ENCODE assay signal across 16 cellular contexts in genomic region chr11:22795914-22796313, GRCh38. TPM values are rescaled to one million over a fixed set of nuclear protein-coding genes. Genes with fewer than 3 reads are reported as not detected.
A peak's percentile ranks its signal among the peaks of the same experiment; 100 is the strongest.
DNase-seq lines count a peak whose midpoint lies in the region; ATAC-seq, FAIRE-seq and TF ChIP-seq lines count a peak whose summit lies in the region.
"Had no signal": no experiment of that assay in that cellular context is flagged by ENCODE, and none has a peak within 500 bp of the region (broad histone marks: within the 10 kb centered on the region; RNA-seq: fewer than 3 reads in every experiment).

No MANE protein-coding gene starts in this region.

- no peak for ATAC-seq in SK-N-SH treated with all-trans-retinoic acid at 6 μM for 48 hours
- ATAC-seq in PC-3: peak; percentile 14; the same call in 1 of the 2 replicates
- ATAC-seq in K562: peak; percentile 78
- ATAC-seq in HG03565 (IDR thresholded peaks at IDR 0.05; ENCODE audit: unreplicated experiment): no peak

- H3K36me3 Mint-ChIP-seq in activated CD4-positive, alpha-beta T cell treated with anti-CD3 and anti-CD28 coated beads, Interleukin-2, amount 10 ng/mL, durations not matched to agents 7 days and 5 days (ENCODE audit: low read depth): no peaks in the 10 kb centered on the region
- H3K36me3 Mint-ChIP-seq: IgD-negative memory B cell had no signal

- intact Hi-C loops in PC-3 (cut with micrococcal nuclease) (no loop called here), K562 (cut with micrococcal nuclease) (no loop called here)

- no peaks in the 10 kb centered on the region for H3K9me2 ChIP-seq in SK-N-SH
- no peaks in the 10 kb centered on the region for H3K9me2 ChIP-seq in PC-3 (replicated peaks; ENCODE audit: low read length)

- DNase-seq in SK-N-SH (no peak), PC-3 (peak; percentile 35), K562 (ENCODE audit: extremely low read depth in 1 of 4, low spot score in 3 of 4) (peak; percentile 39 to 75 (median 57)), hippocampal formation (lab: John Stamatoyannopoulos, UW) (no peak), C1 segment of cervical spinal cord (lab: John Stamatoyannopoulos, UW) (no peak)
- DNase-seq in activated CD4-positive, alpha-beta T cell treated with anti-CD3 and anti-CD28 coated beads, Interleukin-2, amount 10 ng/mL, durations not matched to agents 7 days and 5 days: no peak
- DNase-seq: DND-41, HFFc6, MV-4-11, NCI-H1417, NCI-H187 treated with DMSO at 0.1 percent for 48 hours had no signal

- H3K4me1 ChIP-seq in SK-N-SH (ENCODE audit: control insufficient read depth in 1 of 2, insufficient read depth in 2 of 2, low read depth in 1 of 2, low read length in 1 of 2) (peaks cover 0 to 21% of the 10 kb centered on the region in 2 experiments; a peak in 2 of 4 replicates), PC-3 (ENCODE audit: insufficient read depth, low read length) (peaks cover 14% of the 10 kb centered on the region), K562 (replicated peaks in 1 of 2; ENCODE audit: control insufficient read depth in 2 of 2, insufficient read depth in 2 of 2, low read length in 2 of 2) (peaks cover 3 to 34% of the 10 kb centered on the region in 2 experiments; a peak in 3 of 5 replicates)

- H3K36me3 ChIP-seq in SK-N-SH (replicated peaks in 1 of 2; ENCODE audit: control insufficient read depth in 1 of 2, insufficient read depth in 2 of 2, low read length in 1 of 2) (no peaks in the 10 kb centered on the region), PC-3 (ENCODE audit: low read depth, low read length) (no peaks in the 10 kb centered on the region), K562 (ENCODE audit: control insufficient read depth, insufficient read depth, low read length) (no peaks in the 10 kb centered on the region)
- H3K36me3 ChIP-seq: BLaER1 treated with 17β-estradiol and CSF1 and Interleukin-3, amounts not matched to agents 10 nM and 100 nM had no signal

- H3F3A ChIP-seq in SK-N-SH (replicated peaks; ENCODE audit: insufficient read depth): peaks cover 6% of the 10 kb centered on the region
- H3F3A ChIP-seq in PC-3 (ENCODE audit: low read length, unreplicated experiment): no peaks in the 10 kb centered on the region

- TF ChIP-seq CTCF in SK-N-SH (IDR thresholded peaks at IDR 0.05) (no peak), PC-3 (conservative IDR thresholded peaks at IDR 0.05; ENCODE audit: low read depth, low read length) (no peak), K562 (IDR thresholded peaks at IDR 0.05 in 2 of 3, conservative IDR thresholded peaks at IDR 0.05 in 1 of 3; ENCODE audit: insufficient read depth in 2 of 3, low read depth in 1 of 3, low read length in 3 of 3) (no peak)

- H3K9me3 ChIP-seq in SK-N-SH (no peaks in the 10 kb centered on the region), PC-3 (ENCODE audit: low read length) (no peaks in the 10 kb centered on the region), K562 (replicated peaks; ENCODE audit: control insufficient read depth, insufficient read depth, low read depth, low read length) (no peaks in the 10 kb centered on the region)
- H3K9me3 ChIP-seq: BLaER1 treated with 17β-estradiol and CSF1 and Interleukin-3, amounts not matched to agents 10 nM and 100 nM had no signal

- FAIRE-seq in K562 (lab: Jason Lieb, UNC): peak; percentile 11

- no peaks in the 10 kb centered on the region for H3K9me3 Mint-ChIP-seq in activated CD4-positive, alpha-beta T cell treated with anti-CD3 and anti-CD28 coated beads, Interleukin-2, amount 10 ng/mL, durations not matched to agents 7 days and 5 days
- H3K9me3 Mint-ChIP-seq: HFFc6, IgD-negative memory B cell had no signal

- peaks cover 1% of the 10 kb centered on the region for H3K27me3 Mint-ChIP-seq in activated CD4-positive, alpha-beta T cell treated with anti-CD3 and anti-CD28 coated beads, Interleukin-2, amount 10 ng/mL, durations not matched to agents 7 days and 5 days
- H3K27me3 Mint-ChIP-seq: IgD-negative memory B cell had no signal

- no peak overlapping the region for H3K4me3 Mint-ChIP-seq in activated CD4-positive, alpha-beta T cell treated with anti-CD3 and anti-CD28 coated beads, Interleukin-2, amount 10 ng/mL, durations not matched to agents 7 days and 5 days
- H3K4me3 Mint-ChIP-seq: HFFc6, IgD-negative memory B cell had no signal

- no peaks in the 10 kb centered on the region for H4K20me1 ChIP-seq in SK-N-SH (ENCODE audit: insufficient read depth)
- no peaks in the 10 kb centered on the region for H4K20me1 ChIP-seq in PC-3 (ENCODE audit: low read length)
- H4K20me1 ChIP-seq in K562 (replicated peaks; ENCODE audit: control insufficient read depth, insufficient read depth, low read length): no peaks in the 10 kb centered on the region
- H4K20me1 ChIP-seq: BLaER1 treated with 17β-estradiol and CSF1 and Interleukin-3, amounts not matched to agents 10 nM and 100 nM had no signal

- H3K9me1 ChIP-seq in K562 (ENCODE audit: control insufficient read depth, insufficient read depth, low read length): no peaks in the 10 kb centered on the region

- POLR2A ChIA-PET in SK-N-SH (lab: Yijun Ruan, JAX) (no interaction called here), PC-3 (lab: Charles Lee; ENCODE audit: unreplicated experiment) (no interaction called here), K562 (lab: Yijun Ruan, JAX) (interaction anchor here (0.7 to 0.9 kb wide), 2 partner anchors 8 to 161 kb away, joined by 3 read pairs; no protein-coding TSS in a partner anchor)
- POLR2A ChIA-PET in activated CD4-positive, alpha-beta T cell treated with anti-CD3 and anti-CD28 coated beads, Interleukin-2, amount 10 ng/mL, durations not matched to agents 7 days and 5 days (lab: Charles Lee): no interaction called here

- WGBS in SK-N-SH (ENCODE audit: low lambda C conversion rate): 36% methylated on average over 1 of the region's 1 CpG
- WGBS in K562 (ENCODE audit: insufficient coverage, low coverage, missing lambda C conversion rate): 0% methylated on average over 1 of the region's 1 CpG

- TF ChIP-seq EP300 in SK-N-SH (IDR thresholded peaks at IDR 0.05; ENCODE audit: borderline replicate concordance in 1 of 2, low read depth in 1 of 2, low read length in 1 of 2) (no peak), K562 (IDR thresholded peaks at IDR 0.05; ENCODE audit: low read length) (peak; percentile 71; the same call in 1 of the 2 replicates)

- H3K9ac ChIP-seq in SK-N-SH (no peak overlapping the region), PC-3 (ENCODE audit: low read length) (no peak overlapping the region), K562 (ENCODE audit: insufficient read depth in 1 of 2, low read depth in 2 of 2, low read length in 2 of 2) (peak overlapping the region in 1 of 2 experiments; percentile 15; a peak in 1 of 4 replicates)
- H3K9ac ChIP-seq: BLaER1 treated with 17β-estradiol and CSF1 and Interleukin-3, amounts not matched to agents 10 nM and 100 nM had no signal

- CTCF ChIA-PET in SK-N-SH (lab: Yijun Ruan, JAX): interaction anchor here (1.0 to 7.2 kb wide), 3 partner anchors 8 to 626 kb away, joined by 3 to 45 read pairs (median 3); no protein-coding TSS in a partner anchor
- CTCF ChIA-PET in PC-3 (lab: Charles Lee): no interaction called here
- CTCF ChIA-PET in K562 (lab: Yijun Ruan, JAX; ENCODE audit: low intra/inter-chr PET ratio): interaction anchor here (0.7 kb wide), 1 partner anchor 623 kb away, joined by 3 read pairs; no protein-coding TSS in a partner anchor
- CTCF ChIA-PET in activated CD4-positive, alpha-beta T cell treated with anti-CD3 and anti-CD28 coated beads, Interleukin-2, amount 10 ng/mL, durations not matched to agents 7 days and 5 days (lab: Charles Lee): no interaction called here

- H3K4me1 Mint-ChIP-seq in activated CD4-positive, alpha-beta T cell treated with anti-CD3 and anti-CD28 coated beads, Interleukin-2, amount 10 ng/mL, durations not matched to agents 7 days and 5 days: no peaks in the 10 kb centered on the region
- H3K4me1 Mint-ChIP-seq: IgD-negative memory B cell had no signal

- no peak for TF ChIP-seq POLR2A in K562 (conservative IDR thresholded peaks at IDR 0.05)

- TF ChIP-seq RAD21 in SK-N-SH (IDR thresholded peaks at IDR 0.05; ENCODE audit: low read length): no peak
- TF ChIP-seq RAD21 in K562 (CRISPR knock-in tag; conservative IDR thresholded peaks at IDR 0.05 in 1 of 2, IDR thresholded peaks at IDR 0.05 in 1 of 2): no peak

- no peak overlapping the region for H3K27ac ChIP-seq in SK-N-SH (ENCODE audit: low read depth in 2 of 2, low read length in 1 of 2)
- no peak overlapping the region for H3K27ac ChIP-seq in PC-3 (ENCODE audit: low read length)
- peak overlapping the region; percentile 63; the same call in 1 of the 3 replicates for H3K27ac ChIP-seq in K562 (ENCODE audit: extremely low read depth, low read depth, low read length)
- H3K27ac ChIP-seq: 22Rv1; BLaER1 treated with 17β-estradiol and CSF1 and Interleukin-3, amounts not matched to agents 10 nM and 100 nM had no signal

- no peak overlapping the region for H3K27ac Mint-ChIP-seq in activated CD4-positive, alpha-beta T cell treated with anti-CD3 and anti-CD28 coated beads, Interleukin-2, amount 10 ng/mL, durations not matched to agents 7 days and 5 days
- H3K27ac Mint-ChIP-seq: HFFc6, IgD-negative memory B cell had no signal

- H3K79me2 ChIP-seq in SK-N-SH (ENCODE audit: insufficient read depth): no peaks in the 10 kb centered on the region
- H3K79me2 ChIP-seq in PC-3 (ENCODE audit: low read length): no peaks in the 10 kb centered on the region
- H3K79me2 ChIP-seq in K562 (ENCODE audit: control insufficient read depth, insufficient read depth, low read length): no peaks in the 10 kb centered on the region

- H3K4me3 ChIP-seq in SK-N-SH (ENCODE audit: low read depth in 2 of 2, low read length in 1 of 2): no peak overlapping the region
- no peak overlapping the region for H3K4me3 ChIP-seq in PC-3 (ENCODE audit: low read length)
- H3K4me3 ChIP-seq in K562: no peak overlapping the region
- H3K4me3 ChIP-seq: BLaER1 treated with 17β-estradiol and CSF1 and Interleukin-3, amounts not matched to agents 10 nM and 100 nM had no signal

- H3K4me2 ChIP-seq in SK-N-SH (0 out of 2 replicates have a peak overlapping the region, but pooled peaks have one; percentile 33), PC-3 (ENCODE audit: low read length) (no peak overlapping the region), K562 (ENCODE audit: insufficient read depth, low read length) (peak overlapping the region; percentile 7; the same call in 1 of the 2 replicates)
- H3K4me2 ChIP-seq: BLaER1 treated with 17β-estradiol and CSF1 and Interleukin-3, amounts not matched to agents 10 nM and 100 nM had no signal

- H2AFZ ChIP-seq in SK-N-SH (ENCODE audit: low read depth): peak overlapping the region; percentile 63; the same call in 1 of the 2 replicates
- H2AFZ ChIP-seq in PC-3 (ENCODE audit: low read length): no peak overlapping the region
- no peak overlapping the region for H2AFZ ChIP-seq in K562 (ENCODE audit: low read depth, low read length)

- H3K27me3 ChIP-seq in SK-N-SH (ENCODE audit: insufficient read depth) (no peaks in the 10 kb centered on the region), PC-3 (ENCODE audit: low read length) (no peaks in the 10 kb centered on the region), K562 (ENCODE audit: control insufficient read depth in 2 of 2, insufficient read depth in 2 of 2, low read length in 2 of 2) (no peaks in the 10 kb centered on the region)
- H3K27me3 ChIP-seq: BLaER1 treated with 17β-estradiol and CSF1 and Interleukin-3, amounts not matched to agents 10 nM and 100 nM had no signal

- in situ Hi-C loops in K562 (cut with MboI): no loop called here

- BruUV-seq in PC-3 (replicated peaks; lab: Mats Ljungman, UMichigan): no TSS peak
- no TSS peak for BruUV-seq in K562 (replicated peaks; lab: Mats Ljungman, UMichigan)

RNA-seq across cellular contexts. Expression of gene SVIP, which starts 33.7 kb away (rescaled TPM):
- 6.0 and 6.2 TPM in 2 replicates for polyA plus RNA-seq in SK-N-SH (2012; rRNA removed)
- polyA plus RNA-seq in SK-N-SH (2012; cell fraction: cytosol; rRNA removed): 9.7 and 17.9 TPM in 2 replicates
- polyA plus RNA-seq in SK-N-SH (2012; cell fraction: nucleus; rRNA removed): 1.5 and 2.8 TPM in 2 replicates
- 7.4 and 9.5 TPM in 2 replicates for total RNA-seq in PC-3 (2014; rRNA removed)
- total RNA-seq in K562 (2011; cell fraction: chromatin; rRNA removed; ENCODE audit: low replicate concordance): 3.7 and 11.4 TPM in 2 replicates
- 2.8 and 4.6 TPM in 2 replicates for total RNA-seq in K562 (2011; cell fraction: nucleolus; rRNA removed)
- 6.9 and 15.3 TPM in 2 replicates for total RNA-seq in K562 (2011; cell fraction: nucleoplasm; rRNA removed)
- 16.7 and 17.9 TPM in 2 replicates for total RNA-seq in K562 (2014; rRNA removed)
- 51.1 and 69.5 TPM in 2 replicates for total RNA-seq in K562 (2014; rRNA removed; fragmentation: Illumina TruSeq; extraction: Trizol)
- 24.2 and 26.2 TPM in 2 replicates for total RNA-seq in K562 (2015; rRNA removed; fragmentation: Illumina TruSeq; extraction: Trizol)
- 48.0 and 58.0 TPM in 2 replicates for total RNA-seq in K562 (2021)
- 21.7 and 50.5 TPM in 2 replicates for polyA plus RNA-seq in K562 (2011; rRNA removed)
- polyA plus RNA-seq in K562 (2011; cell fraction: cytosol; rRNA removed): 2.7 and 4.1 TPM in 2 replicates
- polyA plus RNA-seq in K562 (2011; cell fraction: nucleus; rRNA removed): 4.0 TPM in 2 replicates
- 21.8 and 30.2 TPM in 2 replicates for polyA plus RNA-seq in K562 (2012)
- 23.2 and 23.6 TPM in 2 replicates for polyA plus RNA-seq in K562 (2014; fragmentation: Illumina TruSeq; extraction: Trizol)
- 10 to 100 TPM; 47.5 to 62.5 TPM for polyA plus RNA-seq in K562 (2014; fragmentation: Nextera tagmentation; extraction: Ambion mirVana)
- polyA plus RNA-seq in K562 (2014; rRNA removed): 27.7 and 35.2 TPM in 2 replicates
- 8.2 and 11.9 TPM in 2 replicates for polyA minus RNA-seq in K562 (2011; rRNA and poly(A)+ RNA removed)
- polyA minus RNA-seq in K562 (2011; cell fraction: cytosol; rRNA and poly(A)+ RNA removed): 4.0 and 4.7 TPM in 2 replicates
- polyA minus RNA-seq in K562 (2011; cell fraction: nucleus; rRNA and poly(A)+ RNA removed): 8.1 and 10.6 TPM in 2 replicates
- total RNA-seq in activated CD4-positive, alpha-beta T cell treated with anti-CD3 and anti-CD28 coated beads, Interleukin-2, amount 10 ng/mL, durations not matched to agents 7 days and 5 days: 10 to 100 TPM; 27.6 to 28.8 TPM

Comparison
In these comparisons a context has a peak if more than half of its experiments do, and no peak if none do; other contexts are left out.
1. DNase-seq: peak in PC-3 (single experiment) and K562 (4 of 4); none in SK-N-SH (single experiment), hippocampal formation (0 of 2), C1 segment of cervical spinal cord (0 of 14) and activated CD4-positive, alpha-beta T cell treated with anti-CD3 and anti-CD28 coated beads, Interleukin-2, amount 10 ng/mL, durations not matched to agents 7 days and 5 days (single experiment).
2. ATAC-seq: peak in PC-3 (single experiment) and K562 (single experiment); none in SK-N-SH treated with all-trans-retinoic acid at 6 μM for 48 hours (single experiment) and HG03565 (single experiment).
3. CTCF ChIA-PET loops: an anchor here in SK-N-SH (1.0 to 7.2 kb wide) and K562 (0.7 kb wide); none called in PC-3 and activated CD4-positive, alpha-beta T cell treated with anti-CD3 and anti-CD28 coated beads, Interleukin-2, amount 10 ng/mL, durations not matched to agents 7 days and 5 days.
4. Of the 27 proteins assayed by ChIP-seq in both K562 and SK-N-SH: peak only in K562: EP300, POLR2AphosphoS5 and RCOR1; only in SK-N-SH: none; in both: JUND; in neither: 20; mixed calls (peak in some experiments, not most) for 3.